Comparison of ENCODE assay signal across 1 cellular context in genomic region chr19:52095172-52096014, GRCh38.
A peak's percentile ranks its signal among the peaks of the same experiment; 100 is the strongest.
TF ChIP-seq lines count a peak whose summit lies in the region.

TSS of gene ZNF841 (minus strand) at chr19:52095765. CDS start at chr19:52084801, 10,964 bp downstream.

TF ChIP-seq in GM12878, 131 proteins besides CTCF, POLR2A, EP300 and RAD21 (continued from another document):
- TF ChIP-seq, protein P1, sequence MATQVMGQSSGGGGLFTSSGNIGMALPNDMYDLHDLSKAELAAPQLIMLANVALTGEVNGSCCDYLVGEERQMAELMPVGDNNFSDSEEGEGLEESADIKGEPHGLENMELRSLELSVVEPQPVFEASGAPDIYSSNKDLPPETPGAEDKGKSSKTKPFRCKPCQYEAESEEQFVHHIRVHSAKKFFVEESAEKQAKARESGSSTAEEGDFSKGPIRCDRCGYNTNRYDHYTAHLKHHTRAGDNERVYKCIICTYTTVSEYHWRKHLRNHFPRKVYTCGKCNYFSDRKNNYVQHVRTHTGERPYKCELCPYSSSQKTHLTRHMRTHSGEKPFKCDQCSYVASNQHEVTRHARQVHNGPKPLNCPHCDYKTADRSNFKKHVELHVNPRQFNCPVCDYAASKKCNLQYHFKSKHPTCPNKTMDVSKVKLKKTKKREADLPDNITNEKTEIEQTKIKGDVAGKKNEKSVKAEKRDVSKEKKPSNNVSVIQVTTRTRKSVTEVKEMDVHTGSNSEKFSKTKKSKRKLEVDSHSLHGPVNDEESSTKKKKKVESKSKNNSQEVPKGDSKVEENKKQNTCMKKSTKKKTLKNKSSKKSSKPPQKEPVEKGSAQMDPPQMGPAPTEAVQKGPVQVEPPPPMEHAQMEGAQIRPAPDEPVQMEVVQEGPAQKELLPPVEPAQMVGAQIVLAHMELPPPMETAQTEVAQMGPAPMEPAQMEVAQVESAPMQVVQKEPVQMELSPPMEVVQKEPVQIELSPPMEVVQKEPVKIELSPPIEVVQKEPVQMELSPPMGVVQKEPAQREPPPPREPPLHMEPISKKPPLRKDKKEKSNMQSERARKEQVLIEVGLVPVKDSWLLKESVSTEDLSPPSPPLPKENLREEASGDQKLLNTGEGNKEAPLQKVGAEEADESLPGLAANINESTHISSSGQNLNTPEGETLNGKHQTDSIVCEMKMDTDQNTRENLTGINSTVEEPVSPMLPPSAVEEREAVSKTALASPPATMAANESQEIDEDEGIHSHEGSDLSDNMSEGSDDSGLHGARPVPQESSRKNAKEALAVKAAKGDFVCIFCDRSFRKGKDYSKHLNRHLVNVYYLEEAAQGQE (IDR thresholded peaks at IDR 0.05; ENCODE audit: low read depth, low read length): no peak
- TF ChIP-seq USF1 (IDR thresholded peaks at IDR 0.05; ENCODE audit: borderline replicate concordance, extremely low read length, insufficient read depth, low read depth, low read length) (no peak), FOXK2 (IDR thresholded peaks at IDR 0.05) (no peak), WRNIP1 (IDR thresholded peaks at IDR 0.05; ENCODE audit: borderline replicate concordance, low read depth, low read length) (no peak), ESRRA (IDR thresholded peaks at IDR 0.05; ENCODE audit: low read length) (no peak), STAT3 (IDR thresholded peaks at IDR 0.05; ENCODE audit: low read depth, low read length) (no peak), ASH2L (IDR thresholded peaks at IDR 0.05; ENCODE audit: borderline replicate concordance, low read depth) (no peak), EED (IDR thresholded peaks at IDR 0.05; ENCODE audit: low read depth) (peak; percentile 0; the same call in 1 of the 2 replicates), GATAD2B (conservative IDR thresholded peaks at IDR 0.05; ENCODE audit: low read depth) (0 out of 2 replicates have a peak, but pooled peaks have one; percentile 25), ZNF687 (IDR thresholded peaks at IDR 0.05) (no peak), SIX5 (IDR thresholded peaks at IDR 0.05; ENCODE audit: low read depth, low read length, severe bottlenecking) (no peak), PAX5 (IDR thresholded peaks at IDR 0.05; ENCODE audit: borderline replicate concordance, low read depth, low read length) (no peak), RBBP5 (conservative IDR thresholded peaks at IDR 0.05) (no peak), CREB1 (IDR thresholded peaks at IDR 0.05; ENCODE audit: low read depth) (no peak), ZSCAN29 (IDR thresholded peaks at IDR 0.05) (no peak), HDAC2 (IDR thresholded peaks at IDR 0.05) (no peak), SREBF1 (IDR thresholded peaks at IDR 0.05; ENCODE audit: low read length) (no peak), PBX3 (IDR thresholded peaks at IDR 0.05; ENCODE audit: insufficient replicate concordance, low read depth, low read length) (no peak), BMI1 (IDR thresholded peaks at IDR 0.05; ENCODE audit: borderline replicate concordance) (no peak), KAT2A (conservative IDR thresholded peaks at IDR 0.05; ENCODE audit: control insufficient read depth, low read depth, low read length) (no peak), RELA (IDR thresholded peaks at IDR 0.05; ENCODE audit: borderline replicate concordance, partially characterized antibody) (no peak), IRF4 (IDR thresholded peaks at IDR 0.05; ENCODE audit: low read depth, low read length) (no peak), NR2C2 (IDR thresholded peaks at IDR 0.05; ENCODE audit: borderline replicate concordance, control insufficient read depth, insufficient read length, low read depth) (no peak), KDM1A (IDR thresholded peaks at IDR 0.05; ENCODE audit: borderline replicate concordance) (no peak), GABPA (IDR thresholded peaks at IDR 0.05; ENCODE audit: low read depth) (peak; percentile 87), TBL1XR1 (IDR thresholded peaks at IDR 0.05; ENCODE audit: low read depth, low read length) (no peak), HDGF (IDR thresholded peaks at IDR 0.05) (no peak), POLR2AphosphoS2 (IDR thresholded peaks at IDR 0.05; ENCODE audit: low read depth, low read length) (no peak), SKIL (IDR thresholded peaks at IDR 0.05; ENCODE audit: low read depth, poor library complexity, severe bottlenecking) (no peak), NFIC (IDR thresholded peaks at IDR 0.05; ENCODE audit: low read depth, low read length) (no peak), JUNB (IDR thresholded peaks at IDR 0.05) (no peak), SP1 (IDR thresholded peaks at IDR 0.05; ENCODE audit: low read depth, low read length) (peak; percentile 55)
- TF ChIP-seq, protein P2, sequence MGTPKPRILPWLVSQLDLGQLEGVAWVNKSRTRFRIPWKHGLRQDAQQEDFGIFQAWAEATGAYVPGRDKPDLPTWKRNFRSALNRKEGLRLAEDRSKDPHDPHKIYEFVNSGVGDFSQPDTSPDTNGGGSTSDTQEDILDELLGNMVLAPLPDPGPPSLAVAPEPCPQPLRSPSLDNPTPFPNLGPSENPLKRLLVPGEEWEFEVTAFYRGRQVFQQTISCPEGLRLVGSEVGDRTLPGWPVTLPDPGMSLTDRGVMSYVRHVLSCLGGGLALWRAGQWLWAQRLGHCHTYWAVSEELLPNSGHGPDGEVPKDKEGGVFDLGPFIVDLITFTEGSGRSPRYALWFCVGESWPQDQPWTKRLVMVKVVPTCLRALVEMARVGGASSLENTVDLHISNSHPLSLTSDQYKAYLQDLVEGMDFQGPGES (IDR thresholded peaks at IDR 0.05): no peak
- TF ChIP-seq, protein P3, sequence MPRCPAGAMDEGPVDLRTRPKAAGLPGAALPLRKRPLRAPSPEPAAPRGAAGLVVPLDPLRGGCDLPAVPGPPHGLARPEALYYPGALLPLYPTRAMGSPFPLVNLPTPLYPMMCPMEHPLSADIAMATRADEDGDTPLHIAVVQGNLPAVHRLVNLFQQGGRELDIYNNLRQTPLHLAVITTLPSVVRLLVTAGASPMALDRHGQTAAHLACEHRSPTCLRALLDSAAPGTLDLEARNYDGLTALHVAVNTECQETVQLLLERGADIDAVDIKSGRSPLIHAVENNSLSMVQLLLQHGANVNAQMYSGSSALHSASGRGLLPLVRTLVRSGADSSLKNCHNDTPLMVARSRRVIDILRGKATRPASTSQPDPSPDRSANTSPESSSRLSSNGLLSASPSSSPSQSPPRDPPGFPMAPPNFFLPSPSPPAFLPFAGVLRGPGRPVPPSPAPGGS (IDR thresholded peaks at IDR 0.05; ENCODE audit: borderline replicate concordance, insufficient read depth, low read depth, low read length, poor library complexity, severe bottlenecking): no peak
